In the genomic region with DNA sequence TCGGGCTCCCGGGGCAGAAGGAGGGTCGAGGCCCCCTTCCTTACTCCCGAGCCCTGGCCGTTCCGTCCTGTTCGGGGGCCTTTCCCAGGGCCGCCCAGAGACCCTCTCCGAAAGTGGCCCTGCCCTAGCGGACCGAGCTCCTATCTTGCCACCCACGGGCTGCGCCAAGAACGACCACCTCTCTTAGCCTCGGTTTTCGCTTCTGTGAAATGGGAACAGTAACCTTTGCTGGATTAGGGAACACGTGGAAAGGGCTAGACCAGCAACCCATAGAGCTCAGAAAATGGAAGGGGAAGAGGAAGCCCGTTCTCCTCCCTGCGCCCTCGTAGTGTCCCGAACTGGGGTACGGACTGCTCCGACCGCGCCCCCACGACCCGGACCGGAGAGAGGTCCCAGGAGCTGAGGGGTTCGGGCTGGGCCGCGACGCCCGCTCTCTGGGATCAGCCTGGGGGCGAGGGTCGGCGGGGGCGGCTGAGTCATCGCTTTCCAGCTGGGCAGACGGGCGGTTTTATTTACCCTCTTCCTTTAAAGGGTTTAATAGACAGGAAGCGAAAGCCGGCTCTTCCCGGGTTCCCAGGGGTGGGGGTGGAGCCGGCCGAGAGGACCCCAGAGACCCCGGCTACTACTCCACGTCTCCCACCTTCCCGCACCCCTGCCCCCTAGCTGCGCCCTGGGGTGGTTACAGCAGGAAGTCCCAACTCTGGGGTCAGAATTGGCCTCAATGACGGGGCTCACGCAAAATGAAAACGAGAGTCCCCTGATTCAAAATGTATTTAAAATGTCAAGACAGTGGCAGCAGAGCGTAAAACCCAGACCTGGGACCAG, we compare ENCODE assay signal across 8 cellular contexts. TPM values are rescaled to one million over a fixed set of nuclear protein-coding genes. Genes with fewer than 3 reads are reported as not detected.
DNase-seq lines count a peak whose midpoint lies in the region; ATAC-seq, FAIRE-seq and TF ChIP-seq lines count a peak whose summit lies in the region.

No MANE protein-coding gene starts in this region.

- CTCF ChIA-PET in PC-3 (lab: Charles Lee), result interaction anchor here (0.6 to 2.0 kb wide), 8 partner anchors 27 to 470 kb away, joined by 3 to 21 read pairs (median 4); a partner anchor contains a TSS
- CTCF ChIA-PET in K562 (lab: Yijun Ruan, JAX; ENCODE audit: low intra/inter-chr PET ratio), result interaction anchor here (0.8 to 5.2 kb wide), 4 partner anchors 37 to 397 kb away, joined by 3 to 59 read pairs (median 6); no protein-coding TSS in a partner anchor

- H3K9me1 ChIP-seq in K562 (ENCODE audit: control insufficient read depth, insufficient read depth, low read length), result no peaks in the 10 kb centered on the region

- TF ChIP-seq CTCF in HFF-Myc (IDR thresholded peaks at IDR 0.05; ENCODE audit: low read depth, low read length, missing control alignments) (no peak), PC-3 (conservative IDR thresholded peaks at IDR 0.05; ENCODE audit: low read depth, low read length) (no peak), K562 (IDR thresholded peaks at IDR 0.05 in 2 of 3, conservative IDR thresholded peaks at IDR 0.05 in 1 of 3; ENCODE audit: insufficient read depth in 2 of 3, low read depth in 1 of 3, low read length in 3 of 3) (peak in 2 of 3 experiments; percentile 42 to 57; a peak in 3 of 6 replicates)

- ATAC-seq in PC-3, result peak; percentile 11
- ATAC-seq in K562, result peak; percentile 66
- ATAC-seq in stimulated activated memory B cell treated with anti-CD40 and anti-IgM and Interleukin-4, amounts not matched to agents 10 μg/mL and 1 μg/mL and 100 μg/mL, for 72 hours, result peak; percentile 64

- peaks cover 30% of the 10 kb centered on the region for H3K4me1 Mint-ChIP-seq in stimulated activated memory B cell treated with anti-CD40 and anti-IgM and Interleukin-4, amounts not matched to agents 10 μg/mL and 1 μg/mL and 100 μg/mL, for 72 hours

- H4K20me1 ChIP-seq in PC-3 (ENCODE audit: low read length), result peaks cover 25% of the 10 kb centered on the region
- peaks cover 13% of the 10 kb centered on the region for H4K20me1 ChIP-seq in K562 (replicated peaks; ENCODE audit: control insufficient read depth, insufficient read depth, low read length)

- no peaks in the 10 kb centered on the region for H3K36me3 Mint-ChIP-seq in stimulated activated memory B cell treated with anti-CD40 and anti-IgM and Interleukin-4, amounts not matched to agents 10 μg/mL and 1 μg/mL and 100 μg/mL, for 72 hours

- intact Hi-C loops in PC-3 (cut with micrococcal nuclease), result loop anchor here (1.0 to 5.0 kb wide), 4 partner anchors 17 to 398 kb away; no protein-coding TSS in a partner anchor
- intact Hi-C loops in K562 (cut with micrococcal nuclease), result loop anchor here (1.0 kb wide), 2 partner anchors 38 to 397 kb away; no protein-coding TSS in a partner anchor

- H3K27me3 Mint-ChIP-seq in stimulated activated memory B cell treated with anti-CD40 and anti-IgM and Interleukin-4, amounts not matched to agents 10 μg/mL and 1 μg/mL and 100 μg/mL, for 72 hours, result peaks cover 59% of the 10 kb centered on the region

- H3K79me2 ChIP-seq in PC-3 (ENCODE audit: low read length), result peaks cover 38% of the 10 kb centered on the region
- peaks cover 15% of the 10 kb centered on the region; the same call in 2 of the 3 replicates for H3K79me2 ChIP-seq in K562 (ENCODE audit: control insufficient read depth, insufficient read depth, low read length)

- WGBS in K562 (ENCODE audit: insufficient coverage, low coverage, missing lambda C conversion rate), result 5% methylated on average over 42 of the region's 53 CpGs

- POLR2A ChIA-PET in PC-3 (lab: Charles Lee; ENCODE audit: unreplicated experiment), result interaction anchor here (0.6 to 1.5 kb wide), 5 partner anchors 38 to 171 kb away, joined by 3 to 8 read pairs (median 3); a partner anchor contains a TSS
- POLR2A ChIA-PET in K562 (lab: Yijun Ruan, JAX), result interaction anchor here (0.5 to 2.3 kb wide), 24 partner anchors 9 to 1555 kb away, joined by 3 to 22 read pairs (median 4); a partner anchor contains a TSS

- H3K4me2 ChIP-seq in PC-3 (ENCODE audit: low read length), result peak overlapping the region; percentile 99
- H3K4me2 ChIP-seq in K562 (ENCODE audit: insufficient read depth, low read length), result peak overlapping the region; percentile 87

- peaks cover 12% of the 10 kb centered on the region; the same call in 1 of the 2 replicates for H3K36me3 ChIP-seq in PC-3 (ENCODE audit: low read depth, low read length)
- H3K36me3 ChIP-seq in K562 (ENCODE audit: control insufficient read depth, insufficient read depth, low read length), result no peaks in the 10 kb centered on the region

- TSS peak; percentile 95 for BruUV-seq in PC-3 (replicated peaks; lab: Mats Ljungman, UMichigan)
- BruUV-seq in K562 (replicated peaks; lab: Mats Ljungman, UMichigan), result TSS peak; percentile 60

- DNase-seq in ELR (ENCODE audit: low read depth), result peak; percentile 77
- no peak for DNase-seq in HFF-Myc (ENCODE audit: extremely low read depth, low read depth)
- DNase-seq in PC-3, result peak; percentile 72
- peak; percentile 72 to 76 (median 74) for DNase-seq in K562 (ENCODE audit: extremely low read depth in 1 of 4, low spot score in 3 of 4)
- DNase-seq in kidney glomerular epithelial cell (lab: John Stamatoyannopoulos, UW), result peak; percentile 53
- no peak for DNase-seq in SHP77 treated with DMSO at 0.1 percent for 48 hours (lab: John Stamatoyannopoulos, UW)
- no peak for DNase-seq in medulla oblongata (ENCODE audit: extremely low spot score)

- H3K4me3 ChIP-seq in HFF-Myc (replicated peaks; ENCODE audit: low read depth, low read length), result peak overlapping the region; percentile 41
- peak overlapping the region; percentile 78 for H3K4me3 ChIP-seq in PC-3 (ENCODE audit: low read length)
- peak overlapping the region; percentile 76 for H3K4me3 ChIP-seq in K562

- H3F3A ChIP-seq in PC-3 (ENCODE audit: low read length, unreplicated experiment), result no peaks in the 10 kb centered on the region

- H2AFZ ChIP-seq in PC-3 (ENCODE audit: low read length) (peak overlapping the region; percentile 58; the same call in 1 of the 2 replicates), K562 (ENCODE audit: low read depth, low read length) (peak overlapping the region; percentile 93)

- peak overlapping the region; percentile 80 for H3K27ac Mint-ChIP-seq in stimulated activated memory B cell treated with anti-CD40 and anti-IgM and Interleukin-4, amounts not matched to agents 10 μg/mL and 1 μg/mL and 100 μg/mL, for 72 hours

- no peak; the same call in 1 of the 2 replicates for TF ChIP-seq EP300 in K562 (IDR thresholded peaks at IDR 0.05; ENCODE audit: low read length)

- peak; percentile 85 for FAIRE-seq in K562 (lab: Jason Lieb, UNC)

- TF ChIP-seq RAD21 in K562 (CRISPR knock-in tag; conservative IDR thresholded peaks at IDR 0.05 in 1 of 2, IDR thresholded peaks at IDR 0.05 in 1 of 2), result no peak

- H3K9ac ChIP-seq in PC-3 (ENCODE audit: low read length), result peak overlapping the region; percentile 98
- H3K9ac ChIP-seq in K562 (ENCODE audit: insufficient read depth in 1 of 2, low read depth in 2 of 2, low read length in 2 of 2), result peak overlapping the region; percentile 68 to 81

- no peaks in the 10 kb centered on the region for H3K9me3 Mint-ChIP-seq in stimulated activated memory B cell treated with anti-CD40 and anti-IgM and Interleukin-4, amounts not matched to agents 10 μg/mL and 1 μg/mL and 100 μg/mL, for 72 hours

- in situ Hi-C loops in K562 (cut with MboI), result no loop called here

- H3K27me3 ChIP-seq in PC-3 (ENCODE audit: low read length) (no peaks in the 10 kb centered on the region), K562 (ENCODE audit: control insufficient read depth in 2 of 2, insufficient read depth in 2 of 2, low read length in 2 of 2) (no peaks in the 10 kb centered on the region)

- no peaks in the 10 kb centered on the region for H3K9me2 ChIP-seq in PC-3 (replicated peaks; ENCODE audit: low read length)

- H3K4me1 ChIP-seq in PC-3 (ENCODE audit: insufficient read depth, low read length), result peaks cover 47% of the 10 kb centered on the region
- H3K4me1 ChIP-seq in K562 (replicated peaks in 1 of 2; ENCODE audit: control insufficient read depth in 2 of 2, insufficient read depth in 2 of 2, low read length in 2 of 2), result peaks cover 10 to 66% of the 10 kb centered on the region in 2 experiments; a peak in 4 of 5 replicates

- no peaks in the 10 kb centered on the region for H3K9me3 ChIP-seq in PC-3 (ENCODE audit: low read length)
- no peaks in the 10 kb centered on the region for H3K9me3 ChIP-seq in K562 (replicated peaks; ENCODE audit: control insufficient read depth, insufficient read depth, low read depth, low read length)

- no peak for TF ChIP-seq POLR2A in K562 (conservative IDR thresholded peaks at IDR 0.05)

- H3K27ac ChIP-seq in PC-3 (ENCODE audit: low read length) (peak overlapping the region; percentile 99), K562 (ENCODE audit: extremely low read depth, low read depth, low read length) (peak overlapping the region; percentile 73)

- peak overlapping the region; percentile 71 for H3K4me3 Mint-ChIP-seq in stimulated activated memory B cell treated with anti-CD40 and anti-IgM and Interleukin-4, amounts not matched to agents 10 μg/mL and 1 μg/mL and 100 μg/mL, for 72 hours

RNA-seq across cellular contexts. Expression of a gene that starts 0.9 kb away (rescaled TPM):
- total RNA-seq in PC-3 (2014; rRNA removed) (101 and 110 TPM in 2 replicates), K562 (2014; rRNA removed) (14.8 and 26.2 TPM in 2 replicates), K562 (2014; rRNA removed; fragmentation: Illumina TruSeq; extraction: Trizol) (0.70 and 0.76 TPM in 2 replicates), K562 (2015; rRNA removed; fragmentation: Illumina TruSeq; extraction: Trizol) (5.7 and 6.3 TPM in 2 replicates), K562 (2021) (42.4 and 43.2 TPM in 2 replicates)
- 3.2 and 7.8 TPM in 2 replicates for total RNA-seq in K562 (2011; cell fraction: chromatin; rRNA removed; ENCODE audit: low replicate concordance)
- total RNA-seq in K562 (2011; cell fraction: nucleolus; rRNA removed), result 13.6 and 14.7 TPM in 2 replicates
- 5.4 and 5.7 TPM in 2 replicates for total RNA-seq in K562 (2011; cell fraction: nucleoplasm; rRNA removed)
- polyA plus RNA-seq in K562 (2011; rRNA removed) (4.7 and 4.9 TPM in 2 replicates), K562 (2014; fragmentation: Illumina TruSeq; extraction: Trizol) (4.0 and 24.8 TPM in 2 replicates), K562 (2014; fragmentation: Nextera tagmentation; extraction: Ambion mirVana) (under 1 TPM; 0.43 to 0.87 TPM), K562 (2014; rRNA removed) (33.6 and 37.8 TPM in 2 replicates)
- 19.3 and 101 TPM in 2 replicates for polyA plus RNA-seq in K562 (2011; cell fraction: cytosol; rRNA removed)
- 10.5 and 21.0 TPM in 2 replicates for polyA plus RNA-seq in K562 (2011; cell fraction: nucleus; rRNA removed)
- 26.8 and 31.0 TPM in 2 replicates for polyA plus RNA-seq in K562 (2012)
- 0.84 and 1.1 TPM in 2 replicates for polyA minus RNA-seq in K562 (2011; rRNA and poly(A)+ RNA removed)
- polyA minus RNA-seq in K562 (2011; cell fraction: cytosol; rRNA and poly(A)+ RNA removed), result 14.8 and 27.2 TPM in 2 replicates
- 11.8 and 14.1 TPM in 2 replicates for polyA minus RNA-seq in K562 (2011; cell fraction: nucleus; rRNA and poly(A)+ RNA removed)

RNA-seq across cellular contexts. Expression of a gene that starts 44.5 kb away (rescaled TPM):
- total RNA-seq in PC-3 (2014; rRNA removed) (12.0 and 12.9 TPM in 2 replicates), K562 (2014; rRNA removed) (19.2 and 23.5 TPM in 2 replicates), K562 (2014; rRNA removed; fragmentation: Illumina TruSeq; extraction: Trizol) (3.5 and 4.0 TPM in 2 replicates), K562 (2015; rRNA removed; fragmentation: Illumina TruSeq; extraction: Trizol) (2.8 and 3.5 TPM in 2 replicates), K562 (2021) (21.1 and 21.9 TPM in 2 replicates)
- total RNA-seq in K562 (2011; cell fraction: chromatin; rRNA removed; ENCODE audit: low replicate concordance), result 7.1 and 13.9 TPM in 2 replicates
- total RNA-seq in K562 (2011; cell fraction: nucleolus; rRNA removed), result 20.5 and 24.5 TPM in 2 replicates
- total RNA-seq in K562 (2011; cell fraction: nucleoplasm; rRNA removed), result 10.9 and 11.1 TPM in 2 replicates
- polyA plus RNA-seq in K562 (2011; rRNA removed) (9.2 and 17.4 TPM in 2 replicates), K562 (2014; fragmentation: Illumina TruSeq; extraction: Trizol) (3.9 and 5.2 TPM in 2 replicates), K562 (2014; fragmentation: Nextera tagmentation; extraction: Ambion mirVana) (10 to 100 TPM in 1 of 2 experiments, 1 to 10 TPM in 1; 9.3 to 18.7 TPM), K562 (2014; rRNA removed) (11.0 and 13.0 TPM in 2 replicates)
- 12.9 and 29.1 TPM in 2 replicates for polyA plus RNA-seq in K562 (2011; cell fraction: cytosol; rRNA removed)
- 25.4 and 25.7 TPM in 2 replicates for polyA plus RNA-seq in K562 (2011; cell fraction: nucleus; rRNA removed)
- polyA plus RNA-seq in K562 (2012), result 10.9 and 13.2 TPM in 2 replicates
- polyA minus RNA-seq in K562 (2011; rRNA and poly(A)+ RNA removed), result 4.8 and 6.4 TPM in 2 replicates
- 11.8 and 22.5 TPM in 2 replicates for polyA minus RNA-seq in K562 (2011; cell fraction: cytosol; rRNA and poly(A)+ RNA removed)
- polyA minus RNA-seq in K562 (2011; cell fraction: nucleus; rRNA and poly(A)+ RNA removed), result 7.5 and 8.9 TPM in 2 replicates

Comparison
In these comparisons a context has a peak if more than half of its experiments do, and no peak if none do; other contexts are left out.
1. DNase-seq: peak in ELR (single experiment), PC-3 (single experiment), K562 (4 of 4) and kidney glomerular epithelial cell (single experiment); none in HFF-Myc (single experiment), SHP77 treated with DMSO at 0.1 percent for 48 hours (single experiment) and medulla oblongata (single experiment).
2. CTCF ChIP-seq: peak in K562 (2 of 3); none in HFF-Myc (single experiment) and PC-3 (single experiment).
3. ATAC-seq: peak in every context shown above with its lines; median percentile 66 in K562; 64 in stimulated activated memory B cell treated with anti-CD40 and anti-IgM and Interleukin-4, amounts not matched to agents 10 μg/mL and 1 μg/mL and 100 μg/mL, for 72 hours; 11 in PC-3.
4. Peak in every context shown above with its lines, with median percentiles within 50 percentile points of each other: H3K4me3 ChIP-seq.